In genomic region chr12:11623382-11623781, GRCh38 we compare ENCODE assay signal across 16 cellular contexts. TPM values are rescaled to one million over a fixed set of nuclear protein-coding genes. Genes with fewer than 3 reads are reported as not detected.
DNase-seq lines count a peak whose midpoint lies in the region; ATAC-seq, FAIRE-seq and TF ChIP-seq lines count a peak whose summit lies in the region.
"Had no signal": no experiment of that assay in that cellular context is flagged by ENCODE, and none has a peak within 500 bp of the region (broad histone marks: within the 10 kb centered on the region; RNA-seq: fewer than 3 reads in every experiment).

No MANE protein-coding gene starts in this region.

- H3K4me1 ChIP-seq in cardiac muscle cell (ENCODE audit: low read depth) (peaks cover 12% of the 10 kb centered on the region), right lobe of liver (peaks cover 0 to 16% (median 2%) of the 10 kb centered on the region in 4 donors)
- H3K4me1 ChIP-seq: vagina had no signal

- H3K9me3 ChIP-seq in cardiac muscle cell (ENCODE audit: low read depth) (no peaks in the 10 kb centered on the region), right lobe of liver (no peaks in the 10 kb centered on the region)
- H3K9me3 ChIP-seq: vagina had no signal

- ATAC-seq in left cardiac atrium (no peak), right lobe of liver (peak; percentile 87 to 96 (median 94))
- ATAC-seq in stimulated activated naive CD8-positive, alpha-beta T cell treated with anti-CD3 and anti-CD28 coated beads, Interleukin-15, amount 100 ng/mL, for 72 hours, result no peak
- ATAC-seq: foreskin keratinocyte had no signal

- 18% methylated on average over 4 of the region's 4 CpGs for WGBS in right lobe of liver (ENCODE audit: insufficient coverage, low coverage, low lambda C conversion rate, missing lambda C conversion rate)

- no peak for TF ChIP-seq CTCF in cardiac muscle cell (IDR thresholded peaks at IDR 0.05; ENCODE audit: low read depth, low read length)
- no peak for TF ChIP-seq CTCF in VCaP (conservative IDR thresholded peaks at IDR 0.05)
- no peak for TF ChIP-seq CTCF in right lobe of liver (IDR thresholded peaks at IDR 0.05)

- peaks cover 19% of the 10 kb centered on the region for H3K27me3 Mint-ChIP-seq in stimulated activated naive CD8-positive, alpha-beta T cell treated with anti-CD3 and anti-CD28 coated beads, Interleukin-15, amount 100 ng/mL, for 72 hours

- no peak overlapping the region for H3K4me3 Mint-ChIP-seq in stimulated activated naive CD8-positive, alpha-beta T cell treated with anti-CD3 and anti-CD28 coated beads, Interleukin-15, amount 100 ng/mL, for 72 hours
- H3K4me3 Mint-ChIP-seq: neural crest cell had no signal

- peak in 1 of 2 donors; percentile 12 for DNase-seq in cardiac muscle cell (ENCODE audit: low read depth in 1 of 2, low spot score in 1 of 2)
- no peak for DNase-seq in left cardiac atrium
- no peak for DNase-seq in right lobe of liver
- no peak for DNase-seq in urothelium cell line (ENCODE audit: low spot score)
- DNase-seq in GM19239 (ENCODE audit: insufficient read length, low spot score), result no peak
- DNase-seq in NCI-H774 (lab: John Stamatoyannopoulos, UW), result no peak
- no peak for DNase-seq in stimulated activated naive CD8-positive, alpha-beta T cell treated with anti-CD3 and anti-CD28 coated beads, Interleukin-15, amount 100 ng/mL, for 72 hours
- DNase-seq: activated CD4-positive, CD25-positive, alpha-beta regulatory T cell; GOT3; NCI-H510A treated with DMSO at 0.1 percent for 48 hours; SHP77 had no signal

- H3K4me3 ChIP-seq in cardiac muscle cell (no peak overlapping the region), right lobe of liver (no peak overlapping the region)
- H3K4me3 ChIP-seq: vagina had no signal

- H3K27ac ChIP-seq in cardiac muscle cell (peak overlapping the region; percentile 16), VCaP (peak overlapping the region; percentile 75), right lobe of liver (peak overlapping the region in 1 of 3 donors; percentile 49)
- H3K27ac ChIP-seq: foreskin keratinocyte, vagina had no signal

- no peak for TF ChIP-seq POLR2A in right lobe of liver (IDR thresholded peaks at IDR 0.05)

- H3K9me3 Mint-ChIP-seq in stimulated activated naive CD8-positive, alpha-beta T cell treated with anti-CD3 and anti-CD28 coated beads, Interleukin-15, amount 100 ng/mL, for 72 hours, result peaks cover 0 to 7% of the 10 kb centered on the region in 2 donors
- H3K9me3 Mint-ChIP-seq: neural crest cell had no signal

- H3K27me3 ChIP-seq in cardiac muscle cell, result no peaks in the 10 kb centered on the region
- no peaks in the 10 kb centered on the region for H3K27me3 ChIP-seq in right lobe of liver
- H3K27me3 ChIP-seq: foreskin keratinocyte, vagina had no signal

- peak; percentile 37 for FAIRE-seq in urothelium cell line (lab: Jason Lieb, UNC)
- FAIRE-seq in GM19239 (lab: Jason Lieb, UNC), result no peak
- FAIRE-seq: islet of Langerhans had no signal

- peaks cover 7% of the 10 kb centered on the region for H3K4me1 Mint-ChIP-seq in stimulated activated naive CD8-positive, alpha-beta T cell treated with anti-CD3 and anti-CD28 coated beads, Interleukin-15, amount 100 ng/mL, for 72 hours
- H3K4me1 Mint-ChIP-seq: neural crest cell had no signal

- H3K36me3 ChIP-seq in cardiac muscle cell (no peaks in the 10 kb centered on the region), right lobe of liver (no peaks in the 10 kb centered on the region)
- H3K36me3 ChIP-seq: vagina had no signal

- intact Hi-C loops in left cardiac atrium (cut with DNase I) (no loop called here), right lobe of liver (cut with DNase I) (no loop called here)

- no peak overlapping the region for H3K27ac Mint-ChIP-seq in stimulated activated naive CD8-positive, alpha-beta T cell treated with anti-CD3 and anti-CD28 coated beads, Interleukin-15, amount 100 ng/mL, for 72 hours

RNA-seq across cellular contexts. Expression of gene ETV6, which starts 26.1 kb away (rescaled TPM):
- total RNA-seq in cardiac muscle cell (6.5 and 9.1 TPM in 2 replicates), left cardiac atrium (10 to 100 TPM; 12.1 to 20.2 TPM), right lobe of liver (10 to 100 TPM in 4 of 6 experiments, 1 to 10 TPM in 2; 7.2 to 28.3 (median 11.0) TPM)
- polyA plus RNA-seq in cardiac muscle cell, result 11.9 and 16.2 TPM in 2 replicates

Comparison
In these comparisons a context has a peak if more than half of its experiments do, and no peak if none do; other contexts are left out.
1. ATAC-seq: peak in right lobe of liver (4 of 4); none in left cardiac atrium (0 of 2) and stimulated activated naive CD8-positive, alpha-beta T cell treated with anti-CD3 and anti-CD28 coated beads, Interleukin-15, amount 100 ng/mL, for 72 hours (single experiment).